Comparison of ENCODE assay signal across 9 cellular contexts in genomic region chr12:5660271-5660670, GRCh38.
"Had no signal": no experiment of that assay in that cellular context is flagged by ENCODE, and none has a peak within 500 bp of the region (broad histone marks: within the 10 kb centered on the region; RNA-seq: fewer than 3 reads in every experiment).

No MANE protein-coding gene starts in this region.

- DNase-seq: GM23248, GOT3, H7, HFFc6 had no signal

- H3K36me3 Mint-ChIP-seq: IgD-negative memory B cell had no signal

- H3K9me3 Mint-ChIP-seq: HFFc6 had no signal

- H3K4me3 Mint-ChIP-seq: HFFc6 had no signal

- H3K4me1 Mint-ChIP-seq: IgD-negative memory B cell had no signal

- ATAC-seq: HCT116, HepG2 had no signal

- H3K4me1 ChIP-seq: HAP-1 had no signal

- H3K9me3 ChIP-seq: HAP-1 had no signal

- H3K27ac ChIP-seq: GM23248, HL-60 had no signal

- H3K4me3 ChIP-seq: GM23248, HAP-1 had no signal

- H3K27me3 Mint-ChIP-seq: IgD-negative memory B cell had no signal

- H3K36me3 ChIP-seq: HAP-1 had no signal

- H3K27ac Mint-ChIP-seq: HFFc6, IgD-negative memory B cell had no signal
